Comparison of ENCODE assay signal across 12 cellular contexts in genomic region chr12:19712041-19712440, GRCh38.
DNase-seq lines count a peak whose midpoint lies in the region; ATAC-seq, FAIRE-seq and TF ChIP-seq lines count a peak whose summit lies in the region.
"Had no signal": no experiment of that assay in that cellular context is flagged by ENCODE, and none has a peak within 500 bp of the region (broad histone marks: within the 10 kb centered on the region; RNA-seq: fewer than 3 reads in every experiment).

No MANE protein-coding gene starts in this region.

- no peaks in the 10 kb centered on the region for H4K20me1 ChIP-seq in smooth muscle cell (ENCODE audit: low read depth)

- H3K27ac ChIP-seq in pancreas (peak overlapping the region in 1 of 4 donors; percentile 83), smooth muscle cell (ENCODE audit: low read depth) (no peak overlapping the region)
- H3K27ac ChIP-seq: adrenal gland had no signal

- no peaks in the 10 kb centered on the region for H3K79me2 ChIP-seq in smooth muscle cell (ENCODE audit: low read depth)

- no peak overlapping the region for H3K4me2 ChIP-seq in smooth muscle cell

- H3K4me3 ChIP-seq in pancreas (no peak overlapping the region), smooth muscle cell (no peak overlapping the region)
- H3K4me3 ChIP-seq: adrenal gland had no signal

- no peak for ATAC-seq in pancreas

- 83 to 90% methylated on average over 4 of the region's 4 CpGs for WGBS in pancreas, 2 donors
- WGBS in smooth muscle cell (ENCODE audit: low lambda C conversion rate), result 63% methylated on average over 4 of the region's 4 CpGs

- H3K9me3 ChIP-seq in pancreas (no peaks in the 10 kb centered on the region), smooth muscle cell (replicated peaks; ENCODE audit: low read depth) (no peaks in the 10 kb centered on the region)

- TF ChIP-seq CTCF in pancreas (IDR thresholded peaks at IDR 0.05) (no peak), smooth muscle cell (IDR thresholded peaks at IDR 0.05; ENCODE audit: borderline replicate concordance, insufficient read depth, poor library complexity, severe bottlenecking) (no peak)

- FAIRE-seq in pancreas (lab: Jason Lieb, UNC), result no peak

- DNase-seq in EH (ENCODE audit: low read depth), result peak; percentile 94
- DNase-seq in NOMO-1 (lab: John Stamatoyannopoulos, UW; ENCODE audit: unreplicated experiment in 2 of 2), result peak; percentile 37 to 76
- peak; percentile 76 for DNase-seq in dermis blood vessel endothelial cell
- peak; percentile 85 for DNase-seq in renal cortical epithelial cell (ENCODE audit: low read depth)
- DNase-seq in activated T-cell treated with anti-CD3 and anti-CD28 coated beads, Interleukin-2, amount 50 U/mL, for 1 hour, result no peak
- no peak for DNase-seq in pancreas
- DNase-seq in smooth muscle cell (lab: John Stamatoyannopoulos, UW; ENCODE audit: unreplicated experiment), result no peak
- DNase-seq in T-helper 9 cell, result no peak
- DNase-seq: activated CD4-positive, alpha-beta T cell treated with anti-CD3 and anti-CD28 coated beads for 48 hours; adrenal gland; NCI-H1092; stimulated activated CD4-positive, alpha-beta T cell treated with anti-CD3 and anti-CD28 coated beads, Interleukin-4, amount 100 ng/mL, for 24 hours had no signal

- H3K27me3 ChIP-seq in pancreas (no peaks in the 10 kb centered on the region), smooth muscle cell (ENCODE audit: low read depth) (no peaks in the 10 kb centered on the region)
- H3K27me3 ChIP-seq: adrenal gland had no signal

- intact Hi-C loops in pancreas (cut with DNase I), result no loop called here

- no peaks in the 10 kb centered on the region for H3K36me3 ChIP-seq in pancreas
- H3K36me3 ChIP-seq in smooth muscle cell (ENCODE audit: low read depth), result no peaks in the 10 kb centered on the region
- H3K36me3 ChIP-seq: adrenal gland had no signal

- no peak overlapping the region for H2AFZ ChIP-seq in smooth muscle cell (ENCODE audit: low read depth)

- no peaks in the 10 kb centered on the region for H3F3A ChIP-seq in smooth muscle cell (ENCODE audit: low read depth)

- H3K4me1 ChIP-seq in pancreas (peaks cover 0 to 15% (median 0%) of the 10 kb centered on the region in 3 donors), smooth muscle cell (ENCODE audit: low read depth) (no peaks in the 10 kb centered on the region)
- H3K4me1 ChIP-seq: adrenal gland had no signal

- no peak overlapping the region for H3K9ac ChIP-seq in smooth muscle cell (ENCODE audit: low read depth)

Comparison
In these comparisons a context has a peak if more than half of its experiments do, and no peak if none do; other contexts are left out.
1. DNase-seq: peak in EH (single experiment), NOMO-1 (2 of 2), dermis blood vessel endothelial cell (single experiment) and renal cortical epithelial cell (single experiment); none in activated T-cell treated with anti-CD3 and anti-CD28 coated beads, Interleukin-2, amount 50 U/mL, for 1 hour (single experiment), pancreas (0 of 6), smooth muscle cell (single experiment) and T-helper 9 cell (single experiment).